Comparison of ENCODE assay signal across 8 cellular contexts in the genomic region with DNA sequence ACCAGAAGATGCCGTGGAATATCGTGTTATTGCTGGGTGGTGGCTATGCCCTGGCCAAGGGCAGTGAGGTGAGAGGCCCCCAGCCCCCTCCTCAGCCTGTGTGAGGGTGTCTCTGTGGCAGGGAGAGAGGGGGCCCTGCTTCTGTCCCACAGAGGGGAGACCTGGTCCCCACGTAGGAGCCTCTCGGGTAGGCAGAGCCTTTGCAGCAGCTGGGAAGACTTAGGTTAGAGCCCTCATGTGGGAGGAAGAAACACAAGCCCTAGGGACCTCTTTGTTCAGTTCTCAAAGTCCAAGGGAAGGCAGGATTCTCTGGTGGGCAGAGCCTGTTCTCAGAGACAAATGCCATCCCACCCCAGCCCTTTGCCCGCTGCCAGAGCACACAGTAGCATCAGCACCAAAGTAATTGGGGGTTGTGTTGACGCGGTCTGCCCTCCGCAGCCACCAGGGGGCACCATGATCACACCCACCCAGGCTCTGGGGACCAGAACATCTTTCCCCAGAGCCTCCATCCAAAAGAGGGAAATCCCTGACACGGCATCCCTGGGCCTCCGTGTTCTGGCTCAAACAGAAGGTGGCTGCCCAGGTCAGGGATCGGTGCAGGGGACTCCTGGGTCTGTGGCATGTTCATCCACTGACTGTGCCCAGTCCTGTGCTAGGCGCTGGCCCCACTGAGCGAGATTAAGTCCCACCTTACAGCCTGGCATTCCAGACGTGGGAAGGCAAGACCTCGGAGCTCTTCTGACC. TPM values are rescaled to one million over a fixed set of nuclear protein-coding genes. Genes with fewer than 3 reads are reported as not detected.
A peak's percentile ranks its signal among the peaks of the same experiment; 100 is the strongest.
DNase-seq lines count a peak whose midpoint lies in the region; ATAC-seq and TF ChIP-seq lines count a peak whose summit lies in the region.

No MANE protein-coding gene starts in this region.

- no peaks in the 10 kb centered on the region for H3K36me3 Mint-ChIP-seq in natural killer cell

- no peaks in the 10 kb centered on the region for H3K9me2 ChIP-seq in OCI-LY1 (ENCODE audit: low read depth, low read length)

- H3K36me3 ChIP-seq in OCI-LY1 (ENCODE audit: insufficient read depth, low read length) (no peaks in the 10 kb centered on the region), esophagus muscularis mucosa (no peaks in the 10 kb centered on the region)

- H3K9me3 Mint-ChIP-seq in natural killer cell = no peaks in the 10 kb centered on the region

- DNase-seq in EL (peak; percentile 69), HK-2 (ENCODE audit: unreplicated experiment) (peak; percentile 77), activated T-cell treated with anti-CD3 and anti-CD28 coated beads for 24 hours (ENCODE audit: low read depth) (peak; percentile 73), esophagus muscularis mucosa (ENCODE audit: extremely low spot score) (peak; percentile 94), natural killer cell (peak; percentile 70)
- DNase-seq in stimulated activated naive CD4-positive, alpha-beta T cell (lab: John Stamatoyannopoulos, UW) = peak; percentile 31 to 79 (median 70)

- no peaks in the 10 kb centered on the region for H3K9me3 ChIP-seq in OCI-LY1 (ENCODE audit: low read length)
- H3K9me3 ChIP-seq in esophagus muscularis mucosa = no peaks in the 10 kb centered on the region

- intact Hi-C loops in esophagus muscularis mucosa (cut with DNase I) (loop anchor here (2.0 kb wide), 2 partner anchors 46 to 118 kb away; no protein-coding TSS in a partner anchor), natural killer cell (cut with micrococcal nuclease) (loop anchor here (1.0 to 5.0 kb wide), 3 partner anchors 46 to 119 kb away; partner anchors contain the start of gene SPAG5)

- peak; percentile 89 for TF ChIP-seq CTCF in OCI-LY1 (IDR thresholded peaks at IDR 0.05; ENCODE audit: low read length)
- TF ChIP-seq CTCF in esophagus muscularis mucosa (IDR thresholded peaks at IDR 0.05) = peak; percentile 76 to 87 (median 77)
- TF ChIP-seq CTCF in natural killer cell (IDR thresholded peaks at IDR 0.05) = peak; percentile 82

- H3K4me1 ChIP-seq in OCI-LY1 (ENCODE audit: insufficient read depth, low read length, severe bottlenecking) = no peaks in the 10 kb centered on the region
- no peaks in the 10 kb centered on the region for H3K4me1 ChIP-seq in esophagus muscularis mucosa

- H3F3A ChIP-seq in OCI-LY1 (ENCODE audit: insufficient read depth, low read length) = no peaks in the 10 kb centered on the region

- TF ChIP-seq POLR2A in esophagus muscularis mucosa (IDR thresholded peaks at IDR 0.05; ENCODE audit: low read depth) = no peak

- no peak overlapping the region for H3K27ac Mint-ChIP-seq in natural killer cell

- no peak overlapping the region for H3K4me3 Mint-ChIP-seq in natural killer cell

- ATAC-seq in natural killer cell (peak; percentile 72 to 99 (median 94)), GM19023 (IDR thresholded peaks at IDR 0.05; ENCODE audit: unreplicated experiment) (no peak)

- H3K79me2 ChIP-seq in OCI-LY1 (ENCODE audit: insufficient read depth, low read length) = no peaks in the 10 kb centered on the region

- H3K27ac ChIP-seq in OCI-LY1 (ENCODE audit: low read depth, low read length, poor library complexity, severe bottlenecking) (no peak overlapping the region), esophagus muscularis mucosa (replicated peaks in 1 of 4) (no peak overlapping the region)

- H4K20me1 ChIP-seq in OCI-LY1 (ENCODE audit: insufficient read depth, low read length) = no peaks in the 10 kb centered on the region

- H3K27me3 Mint-ChIP-seq in natural killer cell (ENCODE audit: low read depth in 2 of 2) = peaks cover 0 to 6% of the 10 kb centered on the region in 2 donors

- no peak for TF ChIP-seq EP300 in esophagus muscularis mucosa (IDR thresholded peaks at IDR 0.05)

- H3K4me3 ChIP-seq in OCI-LY1 (ENCODE audit: low read depth, low read length, poor library complexity, severe bottlenecking) = no peak overlapping the region
- no peak overlapping the region for H3K4me3 ChIP-seq in esophagus muscularis mucosa

- H2AFZ ChIP-seq in OCI-LY1 (ENCODE audit: low read length) = no peak overlapping the region

- peaks cover 4% of the 10 kb centered on the region for H3K27me3 ChIP-seq in OCI-LY1 (ENCODE audit: insufficient read depth, low read length)
- H3K27me3 ChIP-seq in esophagus muscularis mucosa = peaks cover 0 to 52% (median 2%) of the 10 kb centered on the region in 4 donors

- 49% methylated on average over 10 of the region's 15 CpGs for WGBS in esophagus muscularis mucosa

- no peak overlapping the region for H3K9ac ChIP-seq in OCI-LY1 (ENCODE audit: low read length)

- no peaks in the 10 kb centered on the region for H3K4me1 Mint-ChIP-seq in natural killer cell

- H3K4me2 ChIP-seq in OCI-LY1 (ENCODE audit: low read length) = no peak overlapping the region

RNA-seq across cellular contexts. Expression of gene FOXN1, which starts 11.5 kb away (rescaled TPM):
- total RNA-seq in esophagus muscularis mucosa (not detected), natural killer cell (not detected)

RNA-seq across cellular contexts. Expression of gene SLC13A2, which starts 21.2 kb away (rescaled TPM):
- not detected for total RNA-seq in esophagus muscularis mucosa
- total RNA-seq in natural killer cell = not detected

RNA-seq across cellular contexts. Expression of gene UNC119, which starts 57.8 kb away (rescaled TPM):
- total RNA-seq in esophagus muscularis mucosa = 10 to 100 TPM; 16.1 to 36.3 (median 23.2) TPM
- 100 to 1,000 TPM in 1 of 3 donors, 10 to 100 TPM in 2; 79.1 to 106 (median 79.3) TPM for total RNA-seq in natural killer cell
